8 cellular contexts compared by ENCODE assay signal in the genomic region with DNA sequence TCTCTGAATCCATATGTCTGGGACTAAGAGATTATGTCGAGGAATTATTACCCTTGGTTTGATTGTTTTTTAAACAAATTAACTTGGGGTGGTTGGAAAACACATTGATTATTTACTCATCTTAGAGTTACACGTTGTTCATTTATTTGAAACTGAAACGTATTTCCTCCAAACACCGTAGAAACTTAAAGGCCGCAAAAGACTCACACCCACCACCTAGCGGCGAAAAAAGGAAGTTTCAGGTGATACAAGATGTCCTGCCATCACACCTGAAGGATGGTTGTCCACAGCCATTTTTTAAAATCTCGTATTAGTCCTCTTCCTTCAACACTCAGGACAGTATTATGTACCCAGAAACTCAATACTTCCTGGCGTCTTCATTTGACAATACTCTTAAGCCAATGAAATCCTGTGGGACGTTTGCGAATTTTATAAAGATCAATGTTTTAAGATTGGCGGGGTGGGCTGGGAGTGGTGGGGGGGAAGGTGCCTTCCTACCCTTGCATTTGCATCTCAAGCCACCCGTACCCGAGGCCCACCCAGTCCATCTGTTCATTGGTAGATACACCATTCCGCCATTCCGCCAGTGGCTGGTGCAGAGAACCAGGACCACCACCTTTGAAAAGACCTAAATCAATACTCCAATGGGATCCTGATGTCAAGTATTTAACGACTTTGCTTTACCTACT.
DNase-seq lines count a peak whose midpoint lies in the region; ATAC-seq and TF ChIP-seq lines count a peak whose summit lies in the region.

No MANE protein-coding gene starts in this region.

- ATAC-seq in GM19463 (IDR thresholded peaks at IDR 0.05; ENCODE audit: unreplicated experiment) (no peak), HG02798 (IDR thresholded peaks at IDR 0.05; ENCODE audit: poor library complexity, unreplicated experiment) (no peak)

- H3K36me3 ChIP-seq in GM06990 (ENCODE audit: control insufficient read depth, insufficient read depth, low read length): no peaks in the 10 kb centered on the region

- no peak overlapping the region for H3K4me3 ChIP-seq in GM06990 (replicated peaks; ENCODE audit: low read depth, low read length)

- H3K27me3 ChIP-seq in GM06990 (replicated peaks; ENCODE audit: control insufficient read depth, insufficient read depth, low read length): no peaks in the 10 kb centered on the region

- DNase-seq in GM06990 (ENCODE audit: extremely low read depth, insufficient read length) (peak; percentile 63), LoVo (ENCODE audit: low spot score) (peak; percentile 82), T-helper 1 cell (peak; percentile 45 to 82 (median 68)), amniotic epithelial cell (ENCODE audit: low read depth) (peak; percentile 66), iris pigment epithelial cell (ENCODE audit: low read depth) (peak; percentile 68)
- peak; percentile 60 to 72 for DNase-seq in stimulated activated CD4-positive, alpha-beta T cell treated with anti-CD3 and anti-CD28 coated beads, Interleukin-15, amount 100 ng/mL, for 48 hours (ENCODE audit: low read depth in 2 of 2)

- TF ChIP-seq CTCF in GM06990 (IDR thresholded peaks at IDR 0.05; ENCODE audit: insufficient read depth, low read length, poor library complexity, severe bottlenecking): peak; percentile 71
